In genomic region chr11:32448232-32448631, GRCh38 we compare ENCODE assay signal across 12 cellular contexts. TPM values are rescaled to one million over a fixed set of nuclear protein-coding genes. Genes with fewer than 3 reads are reported as not detected.
DNase-seq lines count a peak whose midpoint lies in the region; ATAC-seq and TF ChIP-seq lines count a peak whose summit lies in the region.
"Had no signal": no experiment of that assay in that cellular context is flagged by ENCODE, and none has a peak within 500 bp of the region (broad histone marks: within the 10 kb centered on the region; RNA-seq: fewer than 3 reads in every experiment).

No MANE protein-coding gene starts in this region.

- H3K4me2 ChIP-seq in OCI-LY3 (ENCODE audit: low read length) = peak overlapping the region; percentile 34

- no peaks in the 10 kb centered on the region for H3K79me2 ChIP-seq in OCI-LY3 (ENCODE audit: low read length)

- TF ChIP-seq CTCF in C4-2B (conservative IDR thresholded peaks at IDR 0.05) (peak; percentile 43), OCI-LY3 (IDR thresholded peaks at IDR 0.05; ENCODE audit: low read depth, low read length) (peak; percentile 49), fibroblast of pulmonary artery (IDR thresholded peaks at IDR 0.05; ENCODE audit: low read length, missing control alignments) (peak; percentile 64), GM13976 (IDR thresholded peaks at IDR 0.05; ENCODE audit: borderline replicate concordance, control extremely low read depth, extremely low read depth, insufficient read depth, missing control alignments) (no peak)

- no peak overlapping the region for H3K9ac ChIP-seq in OCI-LY3 (ENCODE audit: low read length)

- H3K27me3 ChIP-seq in OCI-LY3 (ENCODE audit: low read depth, low read length) = peaks cover 2% of the 10 kb centered on the region; the same call in 1 of the 2 replicates

- H3K36me3 ChIP-seq in OCI-LY3 (replicated peaks; ENCODE audit: low read depth, low read length) = no peaks in the 10 kb centered on the region
- H3K36me3 ChIP-seq: esophagus squamous epithelium had no signal

- no peaks in the 10 kb centered on the region for H3K4me1 ChIP-seq in OCI-LY3 (ENCODE audit: low read length)
- H3K4me1 ChIP-seq: esophagus squamous epithelium had no signal

- H3K4me3 ChIP-seq in OCI-LY3 (ENCODE audit: low read length) (no peak overlapping the region), fibroblast of pulmonary artery (replicated peaks; ENCODE audit: low read depth, low read length) (no peak overlapping the region)
- H3K4me3 ChIP-seq: esophagus squamous epithelium had no signal

- H4K20me1 ChIP-seq in OCI-LY3 (ENCODE audit: insufficient read depth, low read length) = no peaks in the 10 kb centered on the region

- no peak overlapping the region for H3K27ac ChIP-seq in C4-2B
- H3K27ac ChIP-seq in OCI-LY3 (ENCODE audit: low read length) = no peak overlapping the region
- H3K27ac ChIP-seq in caudate nucleus (ENCODE audit: low read depth, low read length) = no peak overlapping the region
- H3K27ac ChIP-seq: esophagus squamous epithelium had no signal

- ATAC-seq in HG03460 (IDR thresholded peaks at IDR 0.05; ENCODE audit: unreplicated experiment) = no peak

- in situ Hi-C loops in GM13976 (cut with MboI; ENCODE audit: low sequenced_read_pairs, unreplicated experiment) = no loop called here

- H3K9me3 ChIP-seq in OCI-LY3 (ENCODE audit: insufficient read depth, low read length) = no peaks in the 10 kb centered on the region
- H3K9me3 ChIP-seq: esophagus squamous epithelium had no signal

- 0 out of 2 replicates have a peak overlapping the region, but pooled peaks have one; percentile 41 for H2AFZ ChIP-seq in OCI-LY3 (ENCODE audit: low read depth, low read length)

- DNase-seq in H4 (ENCODE audit: low spot score) (peak; percentile 22), fibroblast of pulmonary artery (ENCODE audit: low read depth) (peak; percentile 69), caudate nucleus (lab: John Stamatoyannopoulos, UW) (no peak), superior temporal gyrus (ENCODE audit: extremely low spot score) (no peak), GM13976 (ENCODE audit: low spot score) (no peak)
- DNase-seq: activated naive CD8-positive, alpha-beta T cell treated with anti-CD3 and anti-CD28 coated beads for 36 hours; esophagus squamous epithelium; T1000 had no signal

RNA-seq across cellular contexts. Expression of gene WT1, which starts 12.9 kb away (rescaled TPM):
- total RNA-seq in H4 (2014; rRNA removed; shearing (Covaris generic)) = not detected in 2 replicates
- total RNA-seq: activated naive CD8-positive, alpha-beta T cell treated with anti-CD3 and anti-CD28 coated beads for 36 hours; esophagus squamous epithelium; mononuclear cell had no signal

Comparison
In these comparisons a context has a peak if more than half of its experiments do, and no peak if none do; other contexts are left out.
1. DNase-seq: peak in H4 (single experiment) and fibroblast of pulmonary artery (single experiment); none in caudate nucleus (0 of 61), superior temporal gyrus (single experiment) and GM13976 (single experiment).